In genomic region chr10:58797356-58797755, GRCh38 we compare ENCODE assay signal across 1 cellular context.
TF ChIP-seq lines count a peak whose summit lies in the region.

No MANE protein-coding gene starts in this region.

TF ChIP-seq in IMR-90, 13 proteins besides CTCF, POLR2A, EP300 and RAD21 (continued from another document):
- no peak for TF ChIP-seq ELK1 (IDR thresholded peaks at IDR 0.05; ENCODE audit: borderline replicate concordance, low read depth, low read length)
